In the genomic region with DNA sequence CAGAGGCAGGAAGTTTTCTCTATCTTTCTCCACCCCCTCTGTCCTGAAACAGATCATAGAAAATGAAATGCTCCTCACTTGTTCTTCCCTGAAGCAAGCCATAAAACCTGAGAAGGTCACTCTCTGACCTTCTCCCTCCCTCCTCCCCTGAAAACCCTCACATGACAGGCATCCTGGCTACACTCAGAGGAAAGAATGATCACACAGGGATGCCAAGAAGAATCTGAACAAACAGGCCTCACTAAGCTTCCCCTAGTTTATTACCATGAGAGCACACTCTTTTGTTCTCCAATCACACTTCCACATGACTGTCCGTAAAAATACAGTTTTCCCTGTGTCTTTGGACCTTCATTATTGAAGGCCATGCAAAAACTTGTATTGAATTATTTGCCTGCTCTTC, we compare ENCODE assay signal across 21 cellular contexts.
DNase-seq lines count a peak whose midpoint lies in the region; ATAC-seq and TF ChIP-seq lines count a peak whose summit lies in the region.
"Had no signal": no experiment of that assay in that cellular context is flagged by ENCODE, and none has a peak within 500 bp of the region (broad histone marks: within the 10 kb centered on the region; RNA-seq: fewer than 3 reads in every experiment).

No MANE protein-coding gene starts in this region.

- no peak overlapping the region for H3K27ac Mint-ChIP-seq in activated CD4-positive, alpha-beta T cell treated with anti-CD3 and anti-CD28 coated beads for 36 hours
- H3K27ac Mint-ChIP-seq: CD4-positive, alpha-beta memory T cell had no signal

- intact Hi-C loops in sigmoid colon (cut with DNase I) = no loop called here
- intact Hi-C loops in activated CD4-positive, alpha-beta T cell treated with anti-CD3 and anti-CD28 coated beads for 36 hours (cut with DNase I, micrococcal nuclease) = no loop called here

- H3K4me1 ChIP-seq in sigmoid colon = peaks cover 0 to 73% (median 37%) of the 10 kb centered on the region in 4 donors
- H3K4me1 ChIP-seq: esophagus squamous epithelium had no signal

- H3K4me3 Mint-ChIP-seq in activated CD4-positive, alpha-beta T cell treated with anti-CD3 and anti-CD28 coated beads for 36 hours = no peak overlapping the region
- H3K4me3 Mint-ChIP-seq: CD4-positive, alpha-beta memory T cell had no signal

- WGBS in sigmoid colon, 2 donors = 58 to 76% methylated on average over 1 of the region's 1 CpG

- POLR2A ChIA-PET in activated CD4-positive, alpha-beta T cell treated with anti-CD3 and anti-CD28 coated beads for 36 hours (lab: Charles Lee) = no interaction called here

- no peaks in the 10 kb centered on the region for H3K27me3 ChIP-seq in sigmoid colon

- no peaks in the 10 kb centered on the region for H3K36me3 Mint-ChIP-seq in activated CD4-positive, alpha-beta T cell treated with anti-CD3 and anti-CD28 coated beads for 36 hours (ENCODE audit: low read depth)
- H3K36me3 Mint-ChIP-seq: CD4-positive, alpha-beta memory T cell had no signal

- no peaks in the 10 kb centered on the region for H3K4me1 Mint-ChIP-seq in activated CD4-positive, alpha-beta T cell treated with anti-CD3 and anti-CD28 coated beads for 36 hours
- H3K4me1 Mint-ChIP-seq: CD4-positive, alpha-beta memory T cell had no signal

- H3K27ac ChIP-seq in sigmoid colon = peak overlapping the region in 3 of 4 donors; percentile 70 to 78 (median 71)
- H3K27ac ChIP-seq: esophagus squamous epithelium, GM23248 had no signal

- no peak for TF ChIP-seq POLR2A in sigmoid colon (IDR thresholded peaks at IDR 0.05)

- H3K9me3 ChIP-seq in sigmoid colon = no peaks in the 10 kb centered on the region
- H3K9me3 ChIP-seq: esophagus squamous epithelium had no signal

- H3K9me3 Mint-ChIP-seq in activated CD4-positive, alpha-beta T cell treated with anti-CD3 and anti-CD28 coated beads for 36 hours (ENCODE audit: low read depth) = no peaks in the 10 kb centered on the region

- no peak overlapping the region for H3K4me3 ChIP-seq in sigmoid colon
- H3K4me3 ChIP-seq: esophagus squamous epithelium, GM12878, GM23248, K562 had no signal

- DNase-seq in NCI-H69 (lab: John Stamatoyannopoulos, UW) (peak; percentile 62), dermis blood vessel endothelial cell (peak; percentile 78), left kidney (ENCODE audit: low read depth, low spot score) (peak; percentile 94), sigmoid colon (no peak), A172 (ENCODE audit: low spot score) (no peak)
- DNase-seq in activated CD8-positive, alpha-beta memory T cell treated with anti-CD3 and anti-CD28 coated beads, Interleukin-2, amount 50 U/mL, for 4 hours = no peak
- no peak for DNase-seq in activated CD4-positive, alpha-beta T cell treated with anti-CD3 and anti-CD28 coated beads for 36 hours
- DNase-seq: activated CD4-positive, alpha-beta T cell treated with anti-CD3 and anti-CD28 coated beads, Interleukin-2, amount 50 U/mL, for 4 hours; caudate nucleus; CD4-positive, alpha-beta memory T cell; effector CD4-positive, alpha-beta T cell; esophagus squamous epithelium; GM23248; NCI-H1694; NCI-H526 treated with DMSO at 0.1 percent for 48 hours; occipital lobe; OCI-M1; SHP77 had no signal

- CTCF ChIA-PET in activated CD4-positive, alpha-beta T cell treated with anti-CD3 and anti-CD28 coated beads for 36 hours (lab: Charles Lee) = no interaction called here

- no peaks in the 10 kb centered on the region for H3K36me3 ChIP-seq in sigmoid colon
- H3K36me3 ChIP-seq: esophagus squamous epithelium had no signal

- no peak for TF ChIP-seq CTCF in sigmoid colon (IDR thresholded peaks at IDR 0.05)

- no peak for ATAC-seq in HG03469 (IDR thresholded peaks at IDR 0.05; ENCODE audit: unreplicated experiment)
- ATAC-seq in activated CD4-positive, alpha-beta T cell treated with anti-CD3 and anti-CD28 coated beads for 36 hours = no peak
- ATAC-seq: GM12878, K562 had no signal

- TF ChIP-seq EP300 in sigmoid colon (IDR thresholded peaks at IDR 0.05) = peak in 2 of 4 donors; percentile 42 to 72

- H3K27me3 Mint-ChIP-seq in activated CD4-positive, alpha-beta T cell treated with anti-CD3 and anti-CD28 coated beads for 36 hours = peaks cover 32% of the 10 kb centered on the region

Comparison
In these comparisons a context has a peak if more than half of its experiments do, and no peak if none do; other contexts are left out.
1. DNase-seq: peak in NCI-H69 (single experiment), dermis blood vessel endothelial cell (single experiment) and left kidney (single experiment); none in sigmoid colon (single experiment), activated CD8-positive, alpha-beta memory T cell treated with anti-CD3 and anti-CD28 coated beads, Interleukin-2, amount 50 U/mL, for 4 hours (single experiment), A172 (single experiment) and activated CD4-positive, alpha-beta T cell treated with anti-CD3 and anti-CD28 coated beads for 36 hours (single experiment).